8 cellular contexts compared by ENCODE assay signal in genomic region chr21:45438391-45439145, GRCh38. TPM values are rescaled to one million over a fixed set of nuclear protein-coding genes. Genes with fewer than 3 reads are reported as not detected.
DNase-seq lines count a peak whose midpoint lies in the region; ATAC-seq, FAIRE-seq and TF ChIP-seq lines count a peak whose summit lies in the region.

No MANE protein-coding gene starts in this region.

- H3K9me2 ChIP-seq in GM23248 (ENCODE audit: insufficient read depth), result no peaks in the 10 kb centered on the region

- peak overlapping the region; percentile 38 for H3K4me3 Mint-ChIP-seq in stimulated activated effector memory CD8-positive, alpha-beta T cell treated with anti-CD3 and anti-CD28 coated beads, Interleukin-12 subunit alpha, Interleukin-12 subunit beta, amount 100 ng/mL, for 72 hours

- no peaks in the 10 kb centered on the region for H3F3A ChIP-seq in GM23248 (ENCODE audit: insufficient read depth)

- H4K20me1 ChIP-seq in GM23248 (ENCODE audit: insufficient read depth) (no peaks in the 10 kb centered on the region), HepG2 (ENCODE audit: insufficient read depth, low read length) (peaks cover 4% of the 10 kb centered on the region; the same call in 1 of the 2 replicates)

- in situ Hi-C loops in GM23248 (cut with MboI), result no loop called here
- in situ Hi-C loops in HepG2 (cut with HindIII; ENCODE audit: extremely low pct_ligation_motif_present, low pct_unique_long_range_greater_than_20kb), result no loop called here

- no peak for FAIRE-seq in HepG2 (lab: Jason Lieb, UNC)

- POLR2A ChIA-PET in HepG2 (lab: Yijun Ruan, JAX), result no interaction called here

- intact Hi-C loops in HepG2 (cut with micrococcal nuclease; ENCODE audit: unreplicated experiment), result loop anchor here (1.0 kb wide), 1 partner anchor 146 kb away; no protein-coding TSS in a partner anchor

- H3K9ac ChIP-seq in GM23248, result peak overlapping the region; percentile 86
- no peak overlapping the region for H3K9ac ChIP-seq in HepG2 (ENCODE audit: insufficient read depth, low read depth, low read length)

- ATAC-seq in HepG2, result no peak
- no peak for ATAC-seq in stimulated activated effector memory CD8-positive, alpha-beta T cell treated with anti-CD3 and anti-CD28 coated beads, Interleukin-12 subunit alpha, Interleukin-12 subunit beta, amount 100 ng/mL, for 72 hours
- no peak for ATAC-seq in HG03521 (IDR thresholded peaks at IDR 0.05; ENCODE audit: unreplicated experiment)
- no peak for ATAC-seq in GM18502 (IDR thresholded peaks at IDR 0.05; ENCODE audit: poor library complexity, unreplicated experiment)
- ATAC-seq in HG02938 (IDR thresholded peaks at IDR 0.05; ENCODE audit: unreplicated experiment), result no peak

- BruUV-seq in HepG2 (replicated peaks; lab: Mats Ljungman, UMichigan), result no TSS peak

- TF ChIP-seq EP300 in HepG2 (IDR thresholded peaks at IDR 0.05; ENCODE audit: low read depth in 2 of 2, low read length in 2 of 2), result no peak
- no peak for TF ChIP-seq EP300 in HepG2 (CRISPR knock-in tag; IDR thresholded peaks at IDR 0.05; ENCODE audit: borderline replicate concordance)

- H2AFZ ChIP-seq in GM23248 (peak overlapping the region; percentile 95), HepG2 (ENCODE audit: low read length) (no peak overlapping the region)

- H3K27ac ChIP-seq in GM23248, result no peak overlapping the region
- no peak overlapping the region for H3K27ac ChIP-seq in HepG2 (ENCODE audit: extremely low read length, insufficient read depth, low read length)

- no peaks in the 10 kb centered on the region for H3K4me1 Mint-ChIP-seq in stimulated activated effector memory CD8-positive, alpha-beta T cell treated with anti-CD3 and anti-CD28 coated beads, Interleukin-12 subunit alpha, Interleukin-12 subunit beta, amount 100 ng/mL, for 72 hours

- H3K36me3 ChIP-seq in GM23248 (ENCODE audit: low read depth), result no peaks in the 10 kb centered on the region
- H3K36me3 ChIP-seq in HepG2 (replicated peaks in 1 of 2; ENCODE audit: control insufficient read depth in 1 of 2, insufficient read depth in 2 of 2, low read length in 2 of 2), result peaks cover 11 to 17% of the 10 kb centered on the region in 2 experiments

- H3K4me3 ChIP-seq in GM23248 (peak overlapping the region; percentile 72), choroid plexus epithelial cell (ENCODE audit: low read depth, low read length) (peak overlapping the region; percentile 24), HepG2 (replicated peaks in 1 of 3; ENCODE audit: insufficient read depth in 1 of 3, low read depth in 2 of 3, low read length in 3 of 3) (no peak overlapping the region)

- 62 to 65% methylated on average over 26 of the region's 26 CpGs for WGBS in GM23248 (ENCODE audit: low coverage in 1 of 2, low lambda C conversion rate in 2 of 2, missing lambda C conversion rate in 2 of 2), 2 experiments
- 93% methylated on average over 17 of the region's 26 CpGs for WGBS in HepG2 (ENCODE audit: low lambda C conversion rate)

- H3K27me3 ChIP-seq in GM23248 (replicated peaks; ENCODE audit: insufficient read depth), result no peaks in the 10 kb centered on the region
- H3K27me3 ChIP-seq in HepG2 (ENCODE audit: control insufficient read depth in 1 of 2, insufficient read depth in 2 of 2, low read length in 2 of 2), result no peaks in the 10 kb centered on the region

- H3K4me2 ChIP-seq in GM23248 (ENCODE audit: unreplicated experiment) (peak overlapping the region; percentile 93), HepG2 (ENCODE audit: low read depth, low read length) (no peak overlapping the region)

- DNase-seq in GM23248 (no peak), choroid plexus epithelial cell (ENCODE audit: low read depth) (no peak), HepG2 (ENCODE audit: low spot score) (no peak)
- DNase-seq in stimulated activated effector memory CD8-positive, alpha-beta T cell treated with anti-CD3 and anti-CD28 coated beads, Interleukin-12 subunit alpha, Interleukin-12 subunit beta, amount 100 ng/mL, for 72 hours (ENCODE audit: low spot score in 2 of 2), result no peak
- no peak for DNase-seq in activated CD4-positive, alpha-beta T cell treated with anti-CD3 and anti-CD28 coated beads, Interleukin-2, amount 50 U/mL, for 48 hours

- no peak overlapping the region for H3K27ac Mint-ChIP-seq in stimulated activated effector memory CD8-positive, alpha-beta T cell treated with anti-CD3 and anti-CD28 coated beads, Interleukin-12 subunit alpha, Interleukin-12 subunit beta, amount 100 ng/mL, for 72 hours

- H3K36me3 Mint-ChIP-seq in stimulated activated effector memory CD8-positive, alpha-beta T cell treated with anti-CD3 and anti-CD28 coated beads, Interleukin-12 subunit alpha, Interleukin-12 subunit beta, amount 100 ng/mL, for 72 hours, result no peaks in the 10 kb centered on the region

- TF ChIP-seq RAD21 in HepG2 (CRISPR knock-in tag; IDR thresholded peaks at IDR 0.05), result no peak

- TF ChIP-seq POLR2A in HepG2 (IDR thresholded peaks at IDR 0.05; ENCODE audit: insufficient read depth in 1 of 2, low read depth in 2 of 2, low read length in 2 of 2), result no peak

- no peaks in the 10 kb centered on the region for H3K9me3 Mint-ChIP-seq in stimulated activated effector memory CD8-positive, alpha-beta T cell treated with anti-CD3 and anti-CD28 coated beads, Interleukin-12 subunit alpha, Interleukin-12 subunit beta, amount 100 ng/mL, for 72 hours

- TF ChIP-seq CTCF in choroid plexus epithelial cell (conservative IDR thresholded peaks at IDR 0.05; ENCODE audit: low read depth, low read length), result no peak
- TF ChIP-seq CTCF in HepG2 (CRISPR knock-in tag; IDR thresholded peaks at IDR 0.05), result no peak

- H3K79me2 ChIP-seq in GM23248 (ENCODE audit: insufficient read depth) (no peaks in the 10 kb centered on the region), HepG2 (ENCODE audit: insufficient read depth, low read length) (peaks cover 65% of the 10 kb centered on the region)

- H3K9me3 ChIP-seq in GM23248 (ENCODE audit: low read depth) (no peaks in the 10 kb centered on the region), HepG2 (ENCODE audit: low read length) (no peaks in the 10 kb centered on the region)

- H3K4me1 ChIP-seq in GM23248 (ENCODE audit: insufficient read depth) (0 out of 2 replicates have a peak, but pooled peaks cover 7% of the 10 kb centered on the region), HepG2 (ENCODE audit: insufficient read depth, low read length) (peaks cover 39% of the 10 kb centered on the region)

- CTCF ChIA-PET in HepG2 (lab: Yijun Ruan, JAX; ENCODE audit: low intra/inter-chr PET ratio, low total read pairs), result interaction anchor here (1.2 to 3.5 kb wide), 7 partner anchors 27 to 382 kb away, joined by 3 to 38 read pairs (median 5); no protein-coding TSS in a partner anchor

TF ChIP-seq in HepG2, 621 proteins besides CTCF, POLR2A, EP300 and RAD21:
- TF ChIP-seq HNRNPL (IDR thresholded peaks at IDR 0.05; ENCODE audit: low read depth, low read length) (0 out of 2 replicates have a peak, but pooled peaks have one; percentile 38), TMF1 (CRISPR knock-in tag; IDR thresholded peaks at IDR 0.05; ENCODE audit: low read depth) (0 out of 2 replicates have a peak, but pooled peaks have one; percentile 16), MTA3 (CRISPR knock-in tag; IDR thresholded peaks at IDR 0.05) (no peak)

RNA-seq across cellular contexts. Expression of gene COL18A1, which starts 33.6 kb away (rescaled TPM):
- total RNA-seq in GM23248 (2014; rRNA removed; shearing (Covaris generic)), result 24.2 and 30.5 TPM in 2 replicates
- polyA plus RNA-seq in GM23248 (2016; fragmentation: Nextera tagmentation; extraction: Ambion mirVana) (1.7 and 1.8 TPM in 2 replicates), HepG2 (2011; rRNA removed) (79.0 and 128 TPM in 2 replicates)
- 21.2 and 102 TPM in 2 replicates for total RNA-seq in HepG2 (2016; rRNA removed; fragmentation: Illumina TruSeq; extraction: Trizol)
- 5.5 and 5.6 TPM in 2 replicates for total RNA-seq in HepG2 (2016; cell fraction: cytosol; rRNA removed; fragmentation: Illumina TruSeq; extraction: Trizol; ENCODE audit: low read depth)
- total RNA-seq in HepG2 (2016; cell fraction: insoluble cytoplasmic fraction; rRNA removed; fragmentation: Illumina TruSeq; extraction: Trizol), result 18.4 and 106 TPM in 2 replicates
- total RNA-seq in HepG2 (2016; cell fraction: membrane; rRNA removed; fragmentation: Illumina TruSeq; extraction: Trizol), result 10.8 and 11.6 TPM in 2 replicates
- 122 and 150 TPM in 2 replicates for total RNA-seq in HepG2 (2016; cell fraction: nucleus; rRNA removed; fragmentation: Illumina TruSeq; extraction: Trizol)
- polyA plus RNA-seq in HepG2 (2011; cell fraction: cytosol; rRNA removed), result 51.6 and 89.8 TPM in 2 replicates
- polyA plus RNA-seq in HepG2 (2011; cell fraction: nucleus; rRNA removed), result 1,622 and 2,194 TPM in 2 replicates
- 59.0 and 129 TPM in 2 replicates for polyA plus RNA-seq in HepG2 (2012)
- polyA plus RNA-seq in HepG2 (2016; cell fraction: cytosol; fragmentation: Illumina TruSeq; extraction: Trizol; ENCODE audit: low read depth), result 4.3 and 4.4 TPM in 2 replicates
- polyA plus RNA-seq in HepG2 (2016; cell fraction: insoluble cytoplasmic fraction; fragmentation: Illumina TruSeq; extraction: Trizol; ENCODE audit: low read depth), result 20.7 and 26.9 TPM in 2 replicates
- polyA plus RNA-seq in HepG2 (2016; cell fraction: membrane; fragmentation: Illumina TruSeq; extraction: Trizol; ENCODE audit: low read depth), result 5.0 and 6.2 TPM in 2 replicates
- polyA plus RNA-seq in HepG2 (2016; cell fraction: nucleus; fragmentation: Illumina TruSeq; extraction: Trizol; ENCODE audit: insufficient read depth, low read depth), result 308 and 331 TPM in 2 replicates
- polyA minus RNA-seq in HepG2 (2011; rRNA and poly(A)+ RNA removed; ENCODE audit: low replicate concordance), result 0.09 and 44.3 TPM in 2 replicates
- polyA minus RNA-seq in HepG2 (2011; cell fraction: cytosol; rRNA and poly(A)+ RNA removed), result 36.9 and 37.7 TPM in 2 replicates
- polyA minus RNA-seq in HepG2 (2011; cell fraction: nucleus; rRNA and poly(A)+ RNA removed), result 46.7 and 51.1 TPM in 2 replicates

Comparison
In these comparisons a context has a peak if more than half of its experiments do, and no peak if none do; other contexts are left out.
1. H3K4me3 ChIP-seq: peak in GM23248 (single experiment) and choroid plexus epithelial cell (single experiment); none in HepG2 (0 of 3).